9 cellular contexts compared by ENCODE assay signal in genomic region chr11:68373810-68374501, GRCh38.
DNase-seq lines count a peak whose midpoint lies in the region; ATAC-seq and TF ChIP-seq lines count a peak whose summit lies in the region.
"Had no signal": no experiment of that assay in that cellular context is flagged by ENCODE, and none has a peak within 500 bp of the region (broad histone marks: within the 10 kb centered on the region; RNA-seq: fewer than 3 reads in every experiment).

No MANE protein-coding gene starts in this region.

- H3K36me3 ChIP-seq in BLaER1 = peaks cover 48% of the 10 kb centered on the region
- no peaks in the 10 kb centered on the region for H3K36me3 ChIP-seq in ovary

- H3K9me3 Mint-ChIP-seq in activated T-helper 17 cell treated with anti-CD3 and anti-CD28 coated beads, Interleukin-2, amount 50 U/mL, for 72 hours = no peaks in the 10 kb centered on the region

- H3K4me1 Mint-ChIP-seq in activated T-helper 17 cell treated with anti-CD3 and anti-CD28 coated beads, Interleukin-2, amount 50 U/mL, for 72 hours = no peaks in the 10 kb centered on the region
- H3K4me1 Mint-ChIP-seq: activated CD4-positive, alpha-beta T cell treated with anti-CD3 and anti-CD28 coated beads for 36 hours had no signal

- H3K4me1 ChIP-seq in BLaER1 (peaks cover 100% of the 10 kb centered on the region), ovary (ENCODE audit: insufficient read depth) (peaks cover 18% of the 10 kb centered on the region)

- H3K4me3 ChIP-seq in BLaER1 (peak overlapping the region; percentile 41), fibroblast of villous mesenchyme (ENCODE audit: low read depth, low read length) (no peak overlapping the region), ovary (peak overlapping the region; percentile 11)

- intact Hi-C loops in ovary (cut with DNase I) = loop anchor here in 1 of 4 donors (10.0 kb wide), 1 partner anchor 59 kb away; the partner anchor contains the start of gene LRP5

- H4K20me1 ChIP-seq in BLaER1 = peaks cover 100% of the 10 kb centered on the region

- H3K9ac ChIP-seq in BLaER1 = peak overlapping the region; percentile 64

- no peak overlapping the region for H3K27ac Mint-ChIP-seq in activated T-helper 17 cell treated with anti-CD3 and anti-CD28 coated beads, Interleukin-2, amount 50 U/mL, for 72 hours
- H3K27ac Mint-ChIP-seq: activated CD4-positive, alpha-beta T cell treated with anti-CD3 and anti-CD28 coated beads for 36 hours had no signal

- WGBS in ovary, 3 donors = 8 to 14% (median 10%) methylated on average over 33 of the region's 33 CpGs

- no peaks in the 10 kb centered on the region for H3K36me3 Mint-ChIP-seq in activated T-helper 17 cell treated with anti-CD3 and anti-CD28 coated beads, Interleukin-2, amount 50 U/mL, for 72 hours (ENCODE audit: low read depth)

- H3K27me3 ChIP-seq in BLaER1 (no peaks in the 10 kb centered on the region), ovary (no peaks in the 10 kb centered on the region)

- H3K27me3 Mint-ChIP-seq in activated T-helper 17 cell treated with anti-CD3 and anti-CD28 coated beads, Interleukin-2, amount 50 U/mL, for 72 hours = no peaks in the 10 kb centered on the region
- H3K27me3 Mint-ChIP-seq: activated CD4-positive, alpha-beta T cell treated with anti-CD3 and anti-CD28 coated beads for 36 hours had no signal

- no peak for TF ChIP-seq CTCF in fibroblast of villous mesenchyme (IDR thresholded peaks at IDR 0.05; ENCODE audit: insufficient read depth, low read depth, low read length)
- TF ChIP-seq CTCF in ovary (IDR thresholded peaks at IDR 0.05) = no peak

- no peaks in the 10 kb centered on the region for H3K9me3 ChIP-seq in BLaER1
- no peaks in the 10 kb centered on the region for H3K9me3 ChIP-seq in ovary

- DNase-seq in RPMI7951 (ENCODE audit: low read depth) (peak; percentile 70), fibroblast of villous mesenchyme (ENCODE audit: low read depth) (peak; percentile 80), ovary (peak in 3 of 5 donors; percentile 31 to 55 (median 45)), NCI-H1436 (lab: John Stamatoyannopoulos, UW) (no peak), inferior parietal cortex (ENCODE audit: extremely low spot score) (no peak)
- DNase-seq: activated CD4-positive, alpha-beta T cell treated with anti-CD3 and anti-CD28 coated beads for 36 hours had no signal

- peak overlapping the region; percentile 82 for H3K4me2 ChIP-seq in BLaER1

- TF ChIP-seq POLR2A in ovary (IDR thresholded peaks at IDR 0.05) = no peak

- H3K4me3 Mint-ChIP-seq in activated T-helper 17 cell treated with anti-CD3 and anti-CD28 coated beads, Interleukin-2, amount 50 U/mL, for 72 hours = no peak overlapping the region
- H3K4me3 Mint-ChIP-seq: activated CD4-positive, alpha-beta T cell treated with anti-CD3 and anti-CD28 coated beads for 36 hours had no signal

- no peak for ATAC-seq in GM19452 (IDR thresholded peaks at IDR 0.05; ENCODE audit: unreplicated experiment)
- ATAC-seq in activated T-helper 17 cell treated with anti-CD3 and anti-CD28 coated beads, Interleukin-2, amount 50 U/mL, for 72 hours (replicated peaks) = no peak
- ATAC-seq: activated CD4-positive, alpha-beta T cell treated with anti-CD3 and anti-CD28 coated beads for 36 hours had no signal

- TF ChIP-seq EP300 in ovary (IDR thresholded peaks at IDR 0.05) = no peak

- H3K27ac ChIP-seq in BLaER1 (peak overlapping the region; percentile 64), ovary (peak overlapping the region; percentile 64 to 82)

Comparison
In these comparisons a context has a peak if more than half of its experiments do, and no peak if none do; other contexts are left out.
1. DNase-seq: peak in RPMI7951 (single experiment), fibroblast of villous mesenchyme (single experiment) and ovary (3 of 5); none in NCI-H1436 (single experiment) and inferior parietal cortex (single experiment).